14 cellular contexts compared by ENCODE assay signal in the genomic region with DNA sequence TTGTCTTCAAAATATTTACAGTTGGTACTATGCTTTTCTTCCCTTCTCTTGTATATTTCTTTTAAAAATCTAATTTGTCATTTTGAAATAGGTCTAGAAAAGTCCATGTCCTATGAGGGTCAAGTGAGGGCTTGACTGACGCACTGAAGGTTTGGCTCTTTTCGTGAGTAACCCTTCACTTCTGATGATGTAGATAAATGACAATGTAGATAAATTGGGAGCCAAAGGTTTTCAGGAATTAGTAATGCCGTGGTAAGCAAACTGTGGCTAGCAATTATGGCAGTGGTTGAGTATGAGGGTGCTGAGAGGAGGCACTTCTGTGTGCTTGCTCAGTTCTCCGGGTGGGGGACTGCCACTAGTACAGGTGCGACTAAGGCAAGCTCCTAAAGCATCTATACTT. TPM values are rescaled to one million over a fixed set of nuclear protein-coding genes. Genes with fewer than 3 reads are reported as not detected.
A peak's percentile ranks its signal among the peaks of the same experiment; 100 is the strongest.
DNase-seq lines count a peak whose midpoint lies in the region; ATAC-seq and TF ChIP-seq lines count a peak whose summit lies in the region.
"Had no signal": no experiment of that assay in that cellular context is flagged by ENCODE, and none has a peak within 500 bp of the region (broad histone marks: within the 10 kb centered on the region; RNA-seq: fewer than 3 reads in every experiment).

No MANE protein-coding gene starts in this region.

- H2BK120ac ChIP-seq in neuronal stem cell (ENCODE audit: low read depth, low read length) = no peak overlapping the region

- H3K4me2 ChIP-seq in neuronal stem cell (ENCODE audit: insufficient read depth, low read length, poor library complexity, severe bottlenecking) = no peak overlapping the region

- H3K27ac ChIP-seq in Panc1 (ENCODE audit: low read length) (peak overlapping the region; percentile 66; the same call in 1 of the 2 replicates), neuronal stem cell (replicated peaks; ENCODE audit: low read length) (no peak overlapping the region)

- DNase-seq in Caki2 (ENCODE audit: low read depth) = peak; percentile 76
- no peak for DNase-seq in Panc1 (ENCODE audit: low read depth, low spot score)
- peak; percentile 31 for DNase-seq in iris pigment epithelial cell (ENCODE audit: low read depth)
- DNase-seq in neuronal stem cell (ENCODE audit: low spot score) = no peak
- no peak for DNase-seq in NCI-H69 (lab: John Stamatoyannopoulos, UW)
- DNase-seq in activated CD8-positive, alpha-beta memory T cell treated with anti-CD3 and anti-CD28 coated beads, Interleukin-2, amount 50 U/mL, for 48 hours = no peak
- no peak for DNase-seq in stimulated activated naive CD4-positive, alpha-beta T cell (lab: John Stamatoyannopoulos, UW)
- no peak for DNase-seq in foreskin melanocyte
- DNase-seq: Caco-2; CD8-positive, alpha-beta memory T cell; DMS53; GF-D8; HCEC 1CT; HFFc6 had no signal

- peaks cover 15% of the 10 kb centered on the region for H3K4me1 ChIP-seq in Panc1 (ENCODE audit: control insufficient read depth, insufficient read depth, low read length)
- H3K4me1 ChIP-seq in neuronal stem cell (ENCODE audit: control insufficient read depth in 2 of 2, insufficient read depth in 1 of 2, low read depth in 1 of 2, low read length in 2 of 2) = peaks cover 0 to 5% of the 10 kb centered on the region in 2 donors

- H2BK12ac ChIP-seq in neuronal stem cell (ENCODE audit: low read length) = no peak overlapping the region

- H4K8ac ChIP-seq in neuronal stem cell (ENCODE audit: low read depth, low read length) = no peak overlapping the region

- H3K4ac ChIP-seq in neuronal stem cell (ENCODE audit: low read length) = no peak overlapping the region

- in situ Hi-C loops in Caki2 (cut with HindIII; ENCODE audit: low pct_unique_long_range_greater_than_20kb, low sequenced_read_pairs) = no loop called here
- in situ Hi-C loops in Panc1 (cut with HindIII; ENCODE audit: low pct_unique_long_range_greater_than_20kb, low sequenced_read_pairs) = no loop called here

- H4K91ac ChIP-seq in neuronal stem cell (ENCODE audit: low read depth, low read length, poor library complexity) = no peak overlapping the region

- POLR2A ChIA-PET in Panc1 (lab: Charles Lee) = no interaction called here

- no peak overlapping the region for H2AFZ ChIP-seq in neuronal stem cell (ENCODE audit: low read length)

- no peak overlapping the region for H3K23ac ChIP-seq in neuronal stem cell (ENCODE audit: low read depth, low read length, poor library complexity)

- H3K14ac ChIP-seq in neuronal stem cell (ENCODE audit: low read length) = no peak overlapping the region

- H3K9me3 ChIP-seq in Panc1 (ENCODE audit: control insufficient read depth, insufficient read depth, low read depth, low read length) (no peaks in the 10 kb centered on the region), neuronal stem cell (replicated peaks in 1 of 2; ENCODE audit: control insufficient read depth in 2 of 2, insufficient read depth in 1 of 2, low read depth in 1 of 2, low read length in 2 of 2) (no peaks in the 10 kb centered on the region)
- H3K9me3 ChIP-seq: Caco-2 had no signal

- CTCF ChIA-PET in Panc1 (lab: Charles Lee) = no interaction called here

- H2BK15ac ChIP-seq in neuronal stem cell (ENCODE audit: low read length) = no peak overlapping the region

- TF ChIP-seq CTCF in Panc1 (IDR thresholded peaks at IDR 0.05) = no peak

- peak overlapping the region; percentile 8 for H2AK5ac ChIP-seq in neuronal stem cell (ENCODE audit: low read depth, low read length)

- no peaks in the 10 kb centered on the region; the same call in 1 of the 2 replicates for H3K36me3 ChIP-seq in Panc1 (ENCODE audit: control insufficient read depth, insufficient read depth, low read length)
- no peaks in the 10 kb centered on the region for H3K36me3 ChIP-seq in neuronal stem cell (replicated peaks in 1 of 2; ENCODE audit: control insufficient read depth in 2 of 2, insufficient read depth in 2 of 2, low read length in 2 of 2)

- H3K27me3 ChIP-seq in Panc1 (ENCODE audit: control insufficient read depth, insufficient read depth, low read length) = no peaks in the 10 kb centered on the region
- H3K27me3 ChIP-seq in neuronal stem cell (ENCODE audit: control insufficient read depth in 3 of 3, insufficient read depth in 3 of 3, low read depth in 1 of 3, low read length in 3 of 3) = no peaks in the 10 kb centered on the region

- intact Hi-C loops in Panc1 (cut with micrococcal nuclease; ENCODE audit: unreplicated experiment) = no loop called here

- H3K79me1 ChIP-seq in neuronal stem cell (ENCODE audit: low read depth, low read length) = no peaks in the 10 kb centered on the region

- H3K9ac ChIP-seq in neuronal stem cell (ENCODE audit: low read depth, low read length, poor library complexity) = no peak overlapping the region

- no peak overlapping the region for H3K18ac ChIP-seq in neuronal stem cell (ENCODE audit: low read length)

- ATAC-seq in Panc1 = no peak

- H3K4me3 ChIP-seq in Panc1 (ENCODE audit: low read depth in 2 of 2, low read length in 2 of 2) (no peak overlapping the region), neuronal stem cell (ENCODE audit: low read length in 2 of 2) (no peak overlapping the region)

- no TSS peak for BruUV-seq in Panc1 (replicated peaks; lab: Mats Ljungman, UMichigan)

- WGBS in neuronal stem cell (ENCODE audit: extremely low coverage in 2 of 2, insufficient read length in 2 of 2, insufficient replicate concordance in 1 of 2), 2 donors = no CpG with 5 or more reads among the region's 5 CpGs

- no peak overlapping the region for H2BK5ac ChIP-seq in neuronal stem cell (ENCODE audit: low read length)

RNA-seq across cellular contexts. Expression of a gene that starts 2.8 kb away (rescaled TPM):
- total RNA-seq in Caki2 (2014; rRNA removed; shearing (Covaris generic); ENCODE audit: low replicate concordance) = 3.9 and 6.1 TPM in 2 replicates
- 24.2 TPM for total RNA-seq in Panc1 (2021; ENCODE audit: unreplicated experiment)
- polyA plus RNA-seq in Panc1 (2012; ENCODE audit: insufficient read length) = 6.8 TPM
- polyA plus RNA-seq in neuronal stem cell (2013, experiment 1 of 2) = 29.2 TPM
- polyA plus RNA-seq in neuronal stem cell (2013, experiment 2 of 2) = 33.4 TPM

RNA-seq across cellular contexts. Expression of a gene that starts 44.9 kb away (rescaled TPM):
- total RNA-seq in Caki2 (2014; rRNA removed; shearing (Covaris generic); ENCODE audit: low replicate concordance) = 4.3 and 11.6 TPM in 2 replicates
- 13.7 TPM for total RNA-seq in Panc1 (2021; ENCODE audit: unreplicated experiment)
- 6.1 TPM for polyA plus RNA-seq in Panc1 (2012; ENCODE audit: insufficient read length)
- polyA plus RNA-seq in neuronal stem cell (2013, experiment 1 of 2) = 11.8 TPM
- polyA plus RNA-seq in neuronal stem cell (2013, experiment 2 of 2) = 11.2 TPM

Comparison
In these comparisons a context has a peak if more than half of its experiments do, and no peak if none do; other contexts are left out.
1. DNase-seq: peak in Caki2 (single experiment) and iris pigment epithelial cell (single experiment); none in Panc1 (single experiment), neuronal stem cell (single experiment), NCI-H69 (single experiment), activated CD8-positive, alpha-beta memory T cell treated with anti-CD3 and anti-CD28 coated beads, Interleukin-2, amount 50 U/mL, for 48 hours (single experiment), stimulated activated naive CD4-positive, alpha-beta T cell (0 of 6) and foreskin melanocyte (single experiment).